In the genomic region with DNA sequence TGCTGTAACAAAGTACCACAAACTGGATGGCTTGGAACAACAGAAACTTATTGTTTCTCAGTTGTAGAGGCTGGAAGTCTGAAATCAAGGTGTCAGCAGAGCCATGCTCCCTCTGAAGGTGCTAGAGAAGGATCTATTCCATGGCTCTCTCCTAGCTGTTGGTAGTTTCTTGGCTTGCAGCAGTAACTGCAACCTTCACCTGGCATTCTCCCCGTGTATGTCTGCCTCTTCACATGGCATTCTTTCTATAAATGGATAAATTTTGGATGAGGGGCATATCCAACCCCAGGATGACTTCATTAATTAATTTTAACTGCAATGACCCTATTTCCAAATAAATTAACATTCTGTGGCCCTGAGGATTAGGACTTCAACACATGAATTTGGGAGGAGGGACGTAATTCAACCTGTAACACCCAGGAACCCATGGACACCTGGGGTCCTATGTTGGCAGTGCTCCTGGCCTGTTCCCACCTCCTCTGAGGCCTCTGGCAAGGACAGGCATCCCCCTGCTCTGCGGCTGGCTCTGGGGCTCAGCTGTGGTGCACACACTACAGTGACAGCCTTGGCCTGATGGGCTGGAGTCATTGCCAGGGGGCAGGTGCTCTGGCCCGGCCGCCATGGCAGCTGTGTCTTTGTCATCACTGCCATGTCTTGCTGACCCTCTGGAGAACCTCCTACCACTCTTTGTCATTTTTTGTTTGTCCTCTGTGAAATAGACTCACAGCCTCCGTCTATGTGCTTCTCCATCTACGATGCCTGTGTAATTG, we compare ENCODE assay signal across 24 cellular contexts. TPM values are rescaled to one million over a fixed set of nuclear protein-coding genes. Genes with fewer than 3 reads are reported as not detected.
A peak's percentile ranks its signal among the peaks of the same experiment; 100 is the strongest.
DNase-seq lines count a peak whose midpoint lies in the region; ATAC-seq and TF ChIP-seq lines count a peak whose summit lies in the region.
"Had no signal": no experiment of that assay in that cellular context is flagged by ENCODE, and none has a peak within 500 bp of the region (broad histone marks: within the 10 kb centered on the region; RNA-seq: fewer than 3 reads in every experiment).

No MANE protein-coding gene starts in this region.

- H3K9me3 ChIP-seq in lung (ENCODE audit: control insufficient read depth in 2 of 2, insufficient read depth in 1 of 2, low read length in 1 of 2), result no peaks in the 10 kb centered on the region
- H3K9me3 ChIP-seq: BE2C, MG63, SJCRH30 had no signal

- H3K27me3 ChIP-seq in lung (ENCODE audit: control insufficient read depth, insufficient read depth), result no peaks in the 10 kb centered on the region
- H3K27me3 ChIP-seq: MG63, SJCRH30 had no signal

- DNase-seq in NCI-H1092 (lab: John Stamatoyannopoulos, UW) (peak; percentile 8), NCI-H1092 treated with DMSO at 0.1 percent for 48 hours (lab: John Stamatoyannopoulos, UW) (no peak), cerebellum (ENCODE audit: low spot score) (peak; percentile 21), lung (ENCODE audit: low spot score) (peak; percentile 26), NCI-H187 (lab: John Stamatoyannopoulos, UW) (no peak), superior temporal gyrus (ENCODE audit: extremely low spot score) (no peak), omental fat pad (ENCODE audit: low spot score) (no peak)
- DNase-seq: BE2C; CD8-positive, alpha-beta memory T cell; DMS79 treated with DMSO at 0.1 percent for 48 hours; H9; KG1; MG63; NCI-H1417 treated with DMSO at 0.1 percent for 48 hours; NCI-H1930; NCI-H2107; NCI-H524; NCI-H748 treated with DMSO at 0.1 percent for 48 hours; PC-9; SJCRH30 had no signal

- H3K27ac ChIP-seq in lung (ENCODE audit: low read depth in 1 of 2, low read length in 1 of 2), result no peak overlapping the region
- H3K27ac ChIP-seq: 22Rv1, PC-9, SJCRH30 had no signal

- no peak for ATAC-seq in lung (ENCODE audit: insufficient read depth, low FRiP score)
- no peak for ATAC-seq in HG03439 (IDR thresholded peaks at IDR 0.05; ENCODE audit: unreplicated experiment)
- no peak for ATAC-seq in omental fat pad (ENCODE audit: low FRiP score)
- ATAC-seq: GM23338, Right ventricle myocardium inferior had no signal

- no peaks in the 10 kb centered on the region for H3K4me1 ChIP-seq in lung (ENCODE audit: control insufficient read depth in 2 of 2, insufficient read depth in 2 of 2, low read length in 2 of 2)
- H3K4me1 ChIP-seq: BE2C had no signal

- no peak overlapping the region for H3K4me3 ChIP-seq in lung
- H3K4me3 ChIP-seq: GM23338, MG63, PC-9, SJCRH30 had no signal

- 90 to 93% methylated on average over 7 of the region's 7 CpGs for WGBS in lung, 2 donors

- TF ChIP-seq CTCF in lung (IDR thresholded peaks at IDR 0.05; ENCODE audit: control extremely low read depth, extremely low read depth), result no peak
- TF ChIP-seq CTCF in omental fat pad (IDR thresholded peaks at IDR 0.05), result no peak

- H3K36me3 ChIP-seq in lung (ENCODE audit: control insufficient read depth in 2 of 2, insufficient read depth in 2 of 2, low read length in 2 of 2), result no peaks in the 10 kb centered on the region
- H3K36me3 ChIP-seq: BE2C, MG63, SJCRH30 had no signal

RNA-seq across cellular contexts. Expression of a gene that starts 30.8 kb away (rescaled TPM):
- total RNA-seq in cerebellum, result 1.3 TPM
- 1 to 10 TPM; 1.7 to 1.8 TPM for total RNA-seq in lung
- 1 to 10 TPM; 1.7 to 2.7 TPM for polyA plus RNA-seq in lung
- 10 to 100 TPM in 1 of 4 donors, 1 to 10 TPM in 3; 1.8 to 10.2 (median 3.3) TPM for total RNA-seq in omental fat pad

Comparison
In these comparisons a context has a peak if more than half of its experiments do, and no peak if none do; other contexts are left out.
1. DNase-seq: peak in NCI-H1092 (single experiment), cerebellum (single experiment) and lung (single experiment); none in NCI-H1092 treated with DMSO at 0.1 percent for 48 hours (single experiment), NCI-H187 (0 of 2), superior temporal gyrus (single experiment) and omental fat pad (single experiment).